In genomic region chr16:70463235-70463634, GRCh38 we compare ENCODE assay signal across 18 cellular contexts. TPM values are rescaled to one million over a fixed set of nuclear protein-coding genes. Genes with fewer than 3 reads are reported as not detected.
DNase-seq lines count a peak whose midpoint lies in the region; ATAC-seq, FAIRE-seq and TF ChIP-seq lines count a peak whose summit lies in the region.
"Had no signal": no experiment of that assay in that cellular context is flagged by ENCODE, and none has a peak within 500 bp of the region (broad histone marks: within the 10 kb centered on the region; RNA-seq: fewer than 3 reads in every experiment).

No MANE protein-coding gene starts in this region.

- no peak overlapping the region for H4K91ac ChIP-seq in H1 (replicated peaks; ENCODE audit: insufficient read length, low read length)

- H3K27ac ChIP-seq in H1 (ENCODE audit: low read depth, low read length) = no peak overlapping the region
- H3K27ac ChIP-seq in osteoblast (ENCODE audit: low read depth, low read length) = no peak overlapping the region
- H3K27ac ChIP-seq in OCI-LY7 (ENCODE audit: low read depth, low read length, poor library complexity, severe bottlenecking) = no peak overlapping the region
- H3K27ac ChIP-seq: GM23248 had no signal

- 0 out of 2 replicates have a peak overlapping the region, but pooled peaks have one; percentile 14 for H2BK15ac ChIP-seq in H1 (ENCODE audit: low read length)

- no peak overlapping the region for H2BK5ac ChIP-seq in H1 (ENCODE audit: low read depth, low read length)

- TF ChIP-seq POLR2A in H1 (IDR thresholded peaks at IDR 0.05; ENCODE audit: control extremely low read depth in 1 of 2, low read depth in 2 of 2, low read length in 2 of 2) = no peak

- H3K27me3 ChIP-seq in H7 (ENCODE audit: control insufficient read depth, insufficient read depth, low read length) = no peaks in the 10 kb centered on the region
- H3K27me3 ChIP-seq in H1 (replicated peaks in 1 of 4; ENCODE audit: control insufficient read depth in 3 of 4, extremely low read depth in 1 of 4, insufficient read depth in 3 of 4, low read length in 3 of 4) = no peaks in the 10 kb centered on the region
- H3K27me3 ChIP-seq in osteoblast (ENCODE audit: insufficient read depth, low read length) = no peaks in the 10 kb centered on the region

- H2AFZ ChIP-seq in H1 (ENCODE audit: low read length) = no peak overlapping the region
- H2AFZ ChIP-seq in osteoblast (ENCODE audit: low read length) = no peak overlapping the region
- no peak overlapping the region for H2AFZ ChIP-seq in OCI-LY7 (ENCODE audit: low read length)
- H2AFZ ChIP-seq: GM23248 had no signal

- BruUV-seq in OCI-LY7 (replicated peaks; lab: Mats Ljungman, UMichigan) = no TSS peak

- no peaks in the 10 kb centered on the region for H3K79me1 ChIP-seq in H1 (ENCODE audit: low read depth, low read length)

- peaks cover 0 to 5% (median 1%) of the 10 kb centered on the region in 4 experiments; a peak in 3 of 7 replicates for H3K4me1 ChIP-seq in H1 (replicated peaks in 1 of 4; ENCODE audit: control insufficient read depth in 3 of 4, insufficient read depth in 4 of 4, low read length in 3 of 4)
- peaks cover 8% of the 10 kb centered on the region for H3K4me1 ChIP-seq in osteoblast (ENCODE audit: insufficient read depth, low read length)
- peaks cover 25% of the 10 kb centered on the region for H3K4me1 ChIP-seq in OCI-LY7 (ENCODE audit: insufficient read depth, low read length, poor library complexity, severe bottlenecking)
- H3K4me1 ChIP-seq: HAP-1 had no signal

- H2BK20ac ChIP-seq in H1 (ENCODE audit: low read length) = no peak overlapping the region

- 96% methylated on average over 2 of the region's 2 CpGs; no CpG with 5 or more reads in 1 of the 2 experiments for WGBS in H1 (ENCODE audit: extremely low coverage in 1 of 2, insufficient coverage in 1 of 2, insufficient read length in 1 of 2, insufficient replicate concordance in 2 of 2, low coverage in 1 of 2, low lambda C conversion rate in 2 of 2, missing lambda C conversion rate in 1 of 2), 2 experiments

- CTCF ChIA-PET in H1 (lab: Charles Lee; ENCODE audit: partially characterized antibody) = interaction anchor here (0.8 to 4.7 kb wide), 4 partner anchors 8 to 69 kb away, joined by 3 to 34 read pairs (median 6); partner anchors contain the start of gene FCSK
- CTCF ChIA-PET in OCI-LY7 (lab: Charles Lee; ENCODE audit: unreplicated experiment) = no interaction called here

- H3K4me3 ChIP-seq in H7 (ENCODE audit: insufficient read depth, low read depth, low read length) (no peak overlapping the region), H1 (ENCODE audit: extremely low read depth in 1 of 4, insufficient read depth in 2 of 4, low read depth in 3 of 4, low read length in 4 of 4) (no peak overlapping the region), osteoblast (ENCODE audit: insufficient read depth, low read length) (no peak overlapping the region), OCI-LY7 (ENCODE audit: low read depth, low read length, poor library complexity, severe bottlenecking) (no peak overlapping the region)
- H3K4me3 ChIP-seq: GM23248, HAP-1 had no signal

- TF ChIP-seq RAD21 in H1 (IDR thresholded peaks at IDR 0.05 in 1 of 2, conservative IDR thresholded peaks at IDR 0.05 in 1 of 2; ENCODE audit: low read depth in 2 of 2, low read length in 2 of 2) = no peak

- H2AK5ac ChIP-seq in H1 (ENCODE audit: low read depth, low read length) = no peak overlapping the region

- H4K8ac ChIP-seq in H1 (ENCODE audit: extremely low read depth, insufficient read depth, low read length) = no peak overlapping the region

- DNase-seq in H7 = peak; percentile 17
- no peak for DNase-seq in HTR-8/SVneo (ENCODE audit: insufficient read length, low spot score)
- DNase-seq in H1 (ENCODE audit: low read depth in 1 of 2, low spot score in 2 of 2) = no peak
- DNase-seq in osteoblast (ENCODE audit: insufficient read length, low spot score, missing footprints) = peak; percentile 66
- DNase-seq in OCI-LY7 (ENCODE audit: low spot score) = no peak
- no peak for DNase-seq in activated naive CD4-positive, alpha-beta T cell treated with anti-CD3 and anti-CD28 coated beads, Interleukin-2, amount 50 U/mL, for 16 hours
- DNase-seq in stimulated activated CD4-positive, alpha-beta T cell treated with anti-CD3 and anti-CD28 coated beads, Interleukin-4, amount 100 ng/mL, for 4 hours = no peak
- DNase-seq: C1 segment of cervical spinal cord; Calu3; CD4-positive, alpha-beta memory T cell; COR-L47; DMS53; DMS79 treated with DMSO at 0.1 percent for 48 hours; GM23248; HFFc6 had no signal

- H3K4ac ChIP-seq in H1 (replicated peaks; ENCODE audit: insufficient read length, low read depth, low read length) = no peak overlapping the region

- FAIRE-seq in HTR-8/SVneo (lab: Jason Lieb, UNC) (peak; percentile 87), H1 (lab: Jason Lieb, UNC) (no peak)
- FAIRE-seq: GM12892 had no signal

- no peaks in the 10 kb centered on the region for H3K79me2 ChIP-seq in H1 (ENCODE audit: control insufficient read depth in 1 of 2, insufficient read depth in 2 of 2, low read length in 2 of 2)
- no peaks in the 10 kb centered on the region for H3K79me2 ChIP-seq in osteoblast (ENCODE audit: insufficient read depth, low read length)
- H3K79me2 ChIP-seq in OCI-LY7 (ENCODE audit: insufficient read depth, low read depth, low read length) = no peaks in the 10 kb centered on the region

- H3K9me3 ChIP-seq in H1 (ENCODE audit: insufficient read depth in 2 of 2, low read depth in 1 of 2, low read length in 1 of 2) = no peaks in the 10 kb centered on the region
- H3K9me3 ChIP-seq in osteoblast (ENCODE audit: low read depth, low read length) = no peaks in the 10 kb centered on the region
- H3K9me3 ChIP-seq in OCI-LY7 (ENCODE audit: low read length) = no peaks in the 10 kb centered on the region
- H3K9me3 ChIP-seq: HAP-1 had no signal

- H3K23me2 ChIP-seq in H1 (ENCODE audit: low read depth, low read length) = no peaks in the 10 kb centered on the region

- H4K20me1 ChIP-seq in H1 (replicated peaks in 1 of 2; ENCODE audit: control insufficient read depth in 1 of 2, insufficient read depth in 2 of 2, low read length in 2 of 2) (no peaks in the 10 kb centered on the region), osteoblast (ENCODE audit: insufficient read depth, low read length) (peaks cover 4% of the 10 kb centered on the region), OCI-LY7 (ENCODE audit: insufficient read depth, low read length) (no peaks in the 10 kb centered on the region)

- no peak overlapping the region for H3K14ac ChIP-seq in H1 (ENCODE audit: insufficient read length)

- no peak overlapping the region for H3K56ac ChIP-seq in H1 (replicated peaks; ENCODE audit: insufficient read length, low read depth, low read length)

- TF ChIP-seq CTCF in H1 (IDR thresholded peaks at IDR 0.05; ENCODE audit: control extremely low read depth in 1 of 3, insufficient read depth in 1 of 3, low read depth in 1 of 3, low read length in 3 of 3) (no peak), osteoblast (IDR thresholded peaks at IDR 0.05; ENCODE audit: extremely low read depth, low read depth, low read length) (no peak), OCI-LY7 (conservative IDR thresholded peaks at IDR 0.05; ENCODE audit: low read length) (no peak)

- H2BK12ac ChIP-seq in H1 (ENCODE audit: low read depth, low read length) = no peak overlapping the region

- no peak overlapping the region for H3K9ac ChIP-seq in H1 (replicated peaks in 1 of 4; ENCODE audit: extremely low read depth in 1 of 4, low read depth in 3 of 4, low read length in 3 of 4)
- H3K9ac ChIP-seq: GM23248 had no signal

- H3K36me3 ChIP-seq in H7 (replicated peaks; ENCODE audit: control insufficient read depth, insufficient read depth, low read length) (no peaks in the 10 kb centered on the region), H1 (ENCODE audit: control insufficient read depth in 2 of 4, insufficient read depth in 4 of 4, low read length in 3 of 4) (no peaks in the 10 kb centered on the region), osteoblast (ENCODE audit: insufficient read depth, low read length) (peaks cover 3% of the 10 kb centered on the region), OCI-LY7 (ENCODE audit: insufficient read depth, low read length) (no peaks in the 10 kb centered on the region)

- H3K18ac ChIP-seq in H1 (ENCODE audit: extremely low read depth, low read length) = no peak overlapping the region

- no peak for ATAC-seq in HG03521 (IDR thresholded peaks at IDR 0.05; ENCODE audit: unreplicated experiment)

- no peak overlapping the region for H3K23ac ChIP-seq in H1 (ENCODE audit: insufficient read length)

- H2BK120ac ChIP-seq in H1 (replicated peaks; ENCODE audit: low read depth, low read length) = no peak overlapping the region

- POLR2A ChIA-PET in H1 (lab: Charles Lee; ENCODE audit: partially characterized antibody) (interaction anchor here (1.9 to 2.2 kb wide), 2 partner anchors 9 to 82 kb away, joined by 6 to 10 read pairs; partner anchors contain the start of gene FCSK), OCI-LY7 (lab: Charles Lee) (interaction anchor here (1.4 kb wide), 1 partner anchor 21 kb away, joined by 3 read pairs; no protein-coding TSS in a partner anchor)

- H3K9me2 ChIP-seq in OCI-LY7 (ENCODE audit: insufficient read depth, low read length) = no peaks in the 10 kb centered on the region

- H4K5ac ChIP-seq in H1 (ENCODE audit: insufficient read length, low read depth, low read length) = no peak overlapping the region

- intact Hi-C loops in OCI-LY7 (cut with micrococcal nuclease; ENCODE audit: unreplicated experiment) = no loop called here

- H3K4me2 ChIP-seq in H1 (ENCODE audit: insufficient read depth in 1 of 2, low read depth in 2 of 2, low read length in 2 of 2) = no peak overlapping the region
- no peak overlapping the region for H3K4me2 ChIP-seq in osteoblast (ENCODE audit: insufficient read depth, low read length)
- no peak overlapping the region for H3K4me2 ChIP-seq in OCI-LY7 (ENCODE audit: low read length)

- TF ChIP-seq EP300 in H1 (IDR thresholded peaks at IDR 0.05; ENCODE audit: borderline replicate concordance in 1 of 2, low read depth in 2 of 2, low read length in 2 of 2) = no peak

RNA-seq across cellular contexts. Expression of gene FCSK, which starts 8.8 kb away (rescaled TPM):
- 11.2 and 13.7 TPM in 2 replicates for total RNA-seq in H7 (2014; rRNA removed; shearing (Covaris generic))
- 3.4 and 4.6 TPM in 2 replicates for total RNA-seq in H1 (2021; fragmentation: NEBNext Ultra II Directional; extraction: Animal tissue kit (Norgen Biotek cat#: 25700))
- 5.1 and 5.5 TPM in 2 replicates for polyA plus RNA-seq in H1 (2011; rRNA removed)
- 4.4 TPM for polyA plus RNA-seq in H1 (2011; cell fraction: cytosol; rRNA removed)
- polyA plus RNA-seq in H1 (2011; cell fraction: nucleus; rRNA removed) = 16.1 TPM
- 4.1 to 5.8 TPM (median 4.7 TPM) in 4 replicates for polyA plus RNA-seq in H1 (2012, experiment 1 of 2)
- polyA plus RNA-seq in H1 (2012, experiment 2 of 2) = 3.7 TPM
- polyA plus RNA-seq in H1 (2013, experiment 1 of 2) = 2.4 TPM
- 2.2 TPM for polyA plus RNA-seq in H1 (2013, experiment 2 of 2)
- polyA minus RNA-seq in H1 (2011; rRNA and poly(A)+ RNA removed) = 3.7 and 3.9 TPM in 2 replicates
- 5.1 TPM for polyA minus RNA-seq in H1 (2011; cell fraction: cytosol; rRNA and poly(A)+ RNA removed)
- 3.6 TPM for polyA minus RNA-seq in H1 (2011; cell fraction: nucleus; rRNA and poly(A)+ RNA removed)
- total RNA-seq in osteoblast = 10.3 and 11.9 TPM in 2 replicates
- total RNA-seq in OCI-LY7 (2014; rRNA removed; shearing (Covaris generic)) = 6.8 and 7.4 TPM in 2 replicates
- total RNA-seq in OCI-LY7 (2022) = 14.2 and 14.3 TPM in 2 replicates

RNA-seq across cellular contexts. Expression of gene ST3GAL2, which starts 24.3 kb away (rescaled TPM):
- total RNA-seq in H7 (2014; rRNA removed; shearing (Covaris generic)) = 62.7 and 64.1 TPM in 2 replicates
- 39.3 and 39.7 TPM in 2 replicates for total RNA-seq in H1 (2021; fragmentation: NEBNext Ultra II Directional; extraction: Animal tissue kit (Norgen Biotek cat#: 25700))
- polyA plus RNA-seq in H1 (2011; rRNA removed) = 14.4 and 30.5 TPM in 2 replicates
- 16.9 TPM for polyA plus RNA-seq in H1 (2011; cell fraction: cytosol; rRNA removed)
- 28.1 TPM for polyA plus RNA-seq in H1 (2011; cell fraction: nucleus; rRNA removed)
- polyA plus RNA-seq in H1 (2012, experiment 1 of 2) = 19.3 to 24.6 TPM (median 22.0 TPM) in 4 replicates
- 19.9 TPM for polyA plus RNA-seq in H1 (2012, experiment 2 of 2)
- 26.7 TPM for polyA plus RNA-seq in H1 (2013, experiment 1 of 2)
- 27.0 TPM for polyA plus RNA-seq in H1 (2013, experiment 2 of 2)
- polyA minus RNA-seq in H1 (2011; rRNA and poly(A)+ RNA removed) = 33.4 and 49.9 TPM in 2 replicates
- 43.4 TPM for polyA minus RNA-seq in H1 (2011; cell fraction: cytosol; rRNA and poly(A)+ RNA removed)
- 43.8 TPM for polyA minus RNA-seq in H1 (2011; cell fraction: nucleus; rRNA and poly(A)+ RNA removed)
- 22.4 and 22.7 TPM in 2 replicates for total RNA-seq in osteoblast
- 42.6 and 44.6 TPM in 2 replicates for total RNA-seq in OCI-LY7 (2014; rRNA removed; shearing (Covaris generic))
- total RNA-seq in OCI-LY7 (2022) = 48.5 and 61.0 TPM in 2 replicates

Comparison
In these comparisons a context has a peak if more than half of its experiments do, and no peak if none do; other contexts are left out.
1. DNase-seq: peak in H7 (single experiment) and osteoblast (single experiment); none in HTR-8/SVneo (single experiment), H1 (0 of 2), OCI-LY7 (single experiment), activated naive CD4-positive, alpha-beta T cell treated with anti-CD3 and anti-CD28 coated beads, Interleukin-2, amount 50 U/mL, for 16 hours (single experiment) and stimulated activated CD4-positive, alpha-beta T cell treated with anti-CD3 and anti-CD28 coated beads, Interleukin-4, amount 100 ng/mL, for 4 hours (0 of 2).